Comparison of ENCODE assay signal across 14 cellular contexts in genomic region chr14:49552630-49553029, GRCh38.
"Had no signal": no experiment of that assay in that cellular context is flagged by ENCODE, and none has a peak within 500 bp of the region (broad histone marks: within the 10 kb centered on the region; RNA-seq: fewer than 3 reads in every experiment).

No MANE protein-coding gene starts in this region.

- H3K27ac ChIP-seq: cardiac muscle cell, esophagus muscularis mucosa, lower lobe of right lung, neutrophil, right atrium auricular region, tibial nerve had no signal

- H3K4me3 ChIP-seq: cardiac muscle cell, esophagus muscularis mucosa, lower lobe of right lung, right atrium auricular region, tibial nerve had no signal

- H3K9me3 ChIP-seq: esophagus muscularis mucosa, lower lobe of right lung, neutrophil, right atrium auricular region, tibial nerve had no signal

- DNase-seq: activated CD4-positive, alpha-beta T cell treated with anti-CD3 and anti-CD28 coated beads for 36 hours; activated CD4-positive, alpha-beta T cell treated with anti-CD3 and anti-CD28 coated beads, Interleukin-2, amount 50 U/mL, for 48 hours; activated gamma-delta T cell treated with Interleukin-2 at 50 U/mL for 16 hours; effector CD8-positive, alpha-beta T cell; left colon; lower lobe of right lung; naive thymus-derived CD8-positive, alpha-beta T cell; posterior cingulate gyrus; stimulated activated CD4-positive, alpha-beta T cell treated with anti-CD3 and anti-CD28 coated beads, Interleukin-2, amount 100 ng/mL, for 24 hours had no signal

- ATAC-seq: activated CD4-positive, alpha-beta T cell treated with anti-CD3 and anti-CD28 coated beads for 36 hours; left colon; lower lobe of right lung; naive thymus-derived CD8-positive, alpha-beta T cell had no signal

- H3K27me3 ChIP-seq: cardiac muscle cell, esophagus muscularis mucosa, neutrophil, right atrium auricular region, tibial nerve had no signal

- H3K36me3 ChIP-seq: cardiac muscle cell, esophagus muscularis mucosa, lower lobe of right lung, neutrophil, right atrium auricular region, tibial nerve had no signal

- H3K4me1 ChIP-seq: esophagus muscularis mucosa, lower lobe of right lung, right atrium auricular region, tibial nerve had no signal
